ENCODE assay signal across 8 cellular contexts in genomic region chr20:36591854-36592641, GRCh38. TPM values are rescaled to one million over a fixed set of nuclear protein-coding genes. Genes with fewer than 3 reads are reported as not detected.
DNase-seq lines count a peak whose midpoint lies in the region; ATAC-seq and TF ChIP-seq lines count a peak whose summit lies in the region.

No MANE protein-coding gene starts in this region.

- no peaks in the 10 kb centered on the region for H3K36me3 Mint-ChIP-seq in natural killer cell
- no peaks in the 10 kb centered on the region for H3K36me3 Mint-ChIP-seq in natural killer cell treated with Interleukin-12 subunit alpha and Interleukin-12 subunit beta and Interleukin-15 and Interleukin-18, amount 100 ng/mL, for 72 hours
- peaks cover 5% of the 10 kb centered on the region for H3K36me3 Mint-ChIP-seq in chondrocyte (ENCODE audit: low read depth)

- H4K91ac ChIP-seq in neuronal stem cell (ENCODE audit: low read depth, low read length, poor library complexity) = no peak overlapping the region

- no peaks in the 10 kb centered on the region for H3K9me3 Mint-ChIP-seq in natural killer cell
- H3K9me3 Mint-ChIP-seq in natural killer cell treated with Interleukin-12 subunit alpha and Interleukin-12 subunit beta and Interleukin-15 and Interleukin-18, amount 100 ng/mL, for 72 hours = no peaks in the 10 kb centered on the region
- H3K9me3 Mint-ChIP-seq in chondrocyte (ENCODE audit: low read depth) = no peaks in the 10 kb centered on the region

- H2BK5ac ChIP-seq in neuronal stem cell (ENCODE audit: low read length) = no peak overlapping the region

- no peaks in the 10 kb centered on the region for H3K27me3 ChIP-seq in WERI-Rb-1 (ENCODE audit: insufficient read depth, low read depth, severe bottlenecking)
- H3K27me3 ChIP-seq in neural cell (ENCODE audit: insufficient read depth, low read depth, low read length) = no peaks in the 10 kb centered on the region
- H3K27me3 ChIP-seq in neuronal stem cell (ENCODE audit: control insufficient read depth in 3 of 3, insufficient read depth in 3 of 3, low read depth in 1 of 3, low read length in 3 of 3) = no peaks in the 10 kb centered on the region

- H3K27ac ChIP-seq in WERI-Rb-1 (peak overlapping the region; percentile 42), neural cell (ENCODE audit: low read length) (no peak overlapping the region), neuronal stem cell (replicated peaks; ENCODE audit: low read length) (no peak overlapping the region)

- H4K8ac ChIP-seq in neuronal stem cell (ENCODE audit: low read depth, low read length) = no peak overlapping the region

- no peaks in the 10 kb centered on the region for H3K79me2 ChIP-seq in neural cell (replicated peaks; ENCODE audit: insufficient read depth, low read length)

- no peaks in the 10 kb centered on the region for H4K20me1 ChIP-seq in neural cell (ENCODE audit: insufficient read depth)

- H3K9me3 ChIP-seq in WERI-Rb-1 (ENCODE audit: severe bottlenecking) (no peaks in the 10 kb centered on the region), neural cell (ENCODE audit: low read length) (no peaks in the 10 kb centered on the region), neuronal stem cell (replicated peaks in 1 of 2; ENCODE audit: control insufficient read depth in 2 of 2, insufficient read depth in 1 of 2, low read depth in 1 of 2, low read length in 2 of 2) (no peaks in the 10 kb centered on the region)

- H3K4me1 Mint-ChIP-seq in natural killer cell (peaks cover 10 to 25% of the 10 kb centered on the region in 2 donors), chondrocyte (ENCODE audit: low read depth) (peaks cover 12% of the 10 kb centered on the region)
- H3K4me1 Mint-ChIP-seq in natural killer cell treated with Interleukin-12 subunit alpha and Interleukin-12 subunit beta and Interleukin-15 and Interleukin-18, amount 100 ng/mL, for 72 hours (ENCODE audit: low read depth in 2 of 2) = peaks cover 21 to 32% of the 10 kb centered on the region in 2 donors

- no peak overlapping the region for H3K23ac ChIP-seq in neuronal stem cell (ENCODE audit: low read depth, low read length, poor library complexity)

- intact Hi-C loops in natural killer cell (cut with micrococcal nuclease) = no loop called here

- H2AK5ac ChIP-seq in neuronal stem cell (ENCODE audit: low read depth, low read length) = no peak overlapping the region

- no peak overlapping the region for H3K4me2 ChIP-seq in neural cell (ENCODE audit: low read length)
- no peak overlapping the region for H3K4me2 ChIP-seq in neuronal stem cell (ENCODE audit: insufficient read depth, low read length, poor library complexity, severe bottlenecking)

- H3K27ac Mint-ChIP-seq in natural killer cell = peak overlapping the region; percentile 56 to 73
- peak overlapping the region in 1 of 2 donors; percentile 57 for H3K27ac Mint-ChIP-seq in natural killer cell treated with Interleukin-12 subunit alpha and Interleukin-12 subunit beta and Interleukin-15 and Interleukin-18, amount 100 ng/mL, for 72 hours
- peak overlapping the region; percentile 19 for H3K27ac Mint-ChIP-seq in chondrocyte (ENCODE audit: unreplicated experiment)

- no peak overlapping the region for H2AFZ ChIP-seq in neural cell (ENCODE audit: low read depth, low read length)
- H2AFZ ChIP-seq in neuronal stem cell (ENCODE audit: low read length) = no peak overlapping the region

- WGBS in neuronal stem cell (ENCODE audit: extremely low coverage in 2 of 2, insufficient read length in 2 of 2, insufficient replicate concordance in 1 of 2), 2 donors = no CpG with 5 or more reads among the region's 9 CpGs

- no peak overlapping the region for H2BK12ac ChIP-seq in neuronal stem cell (ENCODE audit: low read length)

- H3K9me2 ChIP-seq in neural cell (ENCODE audit: insufficient read depth, low read length) = no peaks in the 10 kb centered on the region

- no peak overlapping the region for H3K4ac ChIP-seq in neuronal stem cell (ENCODE audit: low read length)

- H3K9ac ChIP-seq in neural cell (ENCODE audit: low read length) (no peak overlapping the region), neuronal stem cell (ENCODE audit: low read depth, low read length, poor library complexity) (no peak overlapping the region)

- ATAC-seq in natural killer cell (no peak), HG02798 (IDR thresholded peaks at IDR 0.05; ENCODE audit: poor library complexity, unreplicated experiment) (no peak)
- ATAC-seq in natural killer cell treated with Interleukin-12 subunit alpha and Interleukin-12 subunit beta and Interleukin-15 and Interleukin-18, amount 100 ng/mL, for 72 hours = no peak

- no peaks in the 10 kb centered on the region for H3F3A ChIP-seq in neural cell (ENCODE audit: insufficient read depth, low read length, poor library complexity, severe bottlenecking)

- no peak overlapping the region for H3K4me3 ChIP-seq in WERI-Rb-1 (ENCODE audit: low read depth, low read length)
- H3K4me3 ChIP-seq in neural cell (ENCODE audit: low read length) = no peak overlapping the region
- no peak overlapping the region for H3K4me3 ChIP-seq in neuronal stem cell (ENCODE audit: low read length in 2 of 2)

- DNase-seq in natural killer cell = no peak
- DNase-seq in natural killer cell treated with Interleukin-12 subunit alpha and Interleukin-12 subunit beta and Interleukin-15 and Interleukin-18, amount 100 ng/mL, for 72 hours (ENCODE audit: low spot score) = no peak
- DNase-seq in WERI-Rb-1 = peak; percentile 58
- no peak for DNase-seq in chondrocyte (ENCODE audit: low spot score)
- DNase-seq in erythroblast (lab: John Stamatoyannopoulos, UW) = no peak
- no peak for DNase-seq in neuronal stem cell (ENCODE audit: low spot score)

- no peak overlapping the region for H3K18ac ChIP-seq in neuronal stem cell (ENCODE audit: low read length)

- no peak for TF ChIP-seq POLR2A in erythroblast (IDR thresholded peaks at IDR 0.05; ENCODE audit: low read length)

- H3K4me3 Mint-ChIP-seq in natural killer cell = no peak overlapping the region
- no peak overlapping the region for H3K4me3 Mint-ChIP-seq in natural killer cell treated with Interleukin-12 subunit alpha and Interleukin-12 subunit beta and Interleukin-15 and Interleukin-18, amount 100 ng/mL, for 72 hours
- H3K4me3 Mint-ChIP-seq in chondrocyte (ENCODE audit: unreplicated experiment) = no peak overlapping the region

- no peaks in the 10 kb centered on the region for H3K4me1 ChIP-seq in neuronal stem cell (ENCODE audit: control insufficient read depth in 2 of 2, insufficient read depth in 1 of 2, low read depth in 1 of 2, low read length in 2 of 2)

- H2BK120ac ChIP-seq in neuronal stem cell (ENCODE audit: low read depth, low read length) = no peak overlapping the region

- TF ChIP-seq CTCF in natural killer cell (IDR thresholded peaks at IDR 0.05) (no peak), WERI-Rb-1 (IDR thresholded peaks at IDR 0.05; ENCODE audit: low read depth, low read length) (peak; percentile 66), chondrocyte (IDR thresholded peaks at IDR 0.05) (peak; percentile 78), neural cell (IDR thresholded peaks at IDR 0.05; ENCODE audit: poor library complexity, severe bottlenecking) (peak; percentile 40)

- H3K27me3 Mint-ChIP-seq in natural killer cell (ENCODE audit: low read depth in 2 of 2) (no peaks in the 10 kb centered on the region), chondrocyte (ENCODE audit: low read depth) (no peaks in the 10 kb centered on the region)
- no peaks in the 10 kb centered on the region for H3K27me3 Mint-ChIP-seq in natural killer cell treated with Interleukin-12 subunit alpha and Interleukin-12 subunit beta and Interleukin-15 and Interleukin-18, amount 100 ng/mL, for 72 hours

- no peak overlapping the region for H3K14ac ChIP-seq in neuronal stem cell (ENCODE audit: low read length)

- H2BK15ac ChIP-seq in neuronal stem cell (ENCODE audit: low read length) = no peak overlapping the region

- H3K36me3 ChIP-seq in WERI-Rb-1 (peaks cover 38% of the 10 kb centered on the region), neural cell (ENCODE audit: insufficient read depth, low read length) (no peaks in the 10 kb centered on the region), neuronal stem cell (replicated peaks in 1 of 2; ENCODE audit: control insufficient read depth in 2 of 2, insufficient read depth in 2 of 2, low read length in 2 of 2) (peaks cover 34 to 90% of the 10 kb centered on the region in 2 donors)

- H3K79me1 ChIP-seq in neuronal stem cell (ENCODE audit: low read depth, low read length) = peaks cover 4% of the 10 kb centered on the region

- no peak for TF ChIP-seq RAD21 in neural cell (conservative IDR thresholded peaks at IDR 0.05)

- TF ChIP-seq EP300 in neural cell (conservative IDR thresholded peaks at IDR 0.05; ENCODE audit: poor library complexity, severe bottlenecking) = no peak

RNA-seq across cellular contexts. Expression of gene RAB5IF, which starts 13.5 kb away (rescaled TPM):
- total RNA-seq in natural killer cell (100 to 1,000 TPM; 158 to 265 (median 247) TPM), chondrocyte (71.3 to 74.0 TPM (median 71.5 TPM) in 3 replicates)
- 100 to 1,000 TPM; 209 to 243 TPM for total RNA-seq in natural killer cell treated with Interleukin-12 subunit alpha and Interleukin-12 subunit beta and Interleukin-15 and Interleukin-18, amount 100 ng/mL, for 72 hours
- polyA plus RNA-seq in neural cell = 187 and 205 TPM in 2 replicates
- polyA minus RNA-seq in neural cell = 53.3 and 57.1 TPM in 2 replicates
- polyA plus RNA-seq in neuronal stem cell (2013, experiment 1 of 2) = 78.3 TPM
- 76.5 TPM for polyA plus RNA-seq in neuronal stem cell (2013, experiment 2 of 2)

RNA-seq across cellular contexts. Expression of gene TGIF2, which starts 18.7 kb away (rescaled TPM):
- total RNA-seq in natural killer cell = 10 to 100 TPM; 19.9 to 28.5 (median 25.9) TPM
- 10 to 100 TPM; 23.2 to 38.5 TPM for total RNA-seq in natural killer cell treated with Interleukin-12 subunit alpha and Interleukin-12 subunit beta and Interleukin-15 and Interleukin-18, amount 100 ng/mL, for 72 hours
- 15.8 to 24.2 TPM (median 18.8 TPM) in 3 replicates for total RNA-seq in chondrocyte
- 3.3 and 3.4 TPM in 2 replicates for polyA plus RNA-seq in neural cell
- 1.2 and 1.5 TPM in 2 replicates for polyA minus RNA-seq in neural cell
- polyA plus RNA-seq in neuronal stem cell (2013, experiment 1 of 2) = 116 TPM
- polyA plus RNA-seq in neuronal stem cell (2013, experiment 2 of 2) = 126 TPM

RNA-seq across cellular contexts. Expression of gene MYL9, which starts 50.7 kb away (rescaled TPM):
- total RNA-seq in natural killer cell (10 to 100 TPM in 1 of 3 donors, 1 to 10 TPM in 2; 2.7 to 13.5 (median 2.7) TPM), chondrocyte (237 to 1,930 TPM (median 1,885 TPM) in 3 replicates)
- total RNA-seq in natural killer cell treated with Interleukin-12 subunit alpha and Interleukin-12 subunit beta and Interleukin-15 and Interleukin-18, amount 100 ng/mL, for 72 hours = under 1 TPM in 1 of 2 donors, not detected in 1; 0.76 TPM
- polyA plus RNA-seq in neural cell = not detected in 2 replicates
- polyA minus RNA-seq in neural cell = not detected in 2 replicates
- polyA plus RNA-seq in neuronal stem cell (2013, experiment 1 of 2) = 136 TPM
- 136 TPM for polyA plus RNA-seq in neuronal stem cell (2013, experiment 2 of 2)

RNA-seq across cellular contexts. Expression of gene SLA2, which starts 53.9 kb away (rescaled TPM):
- total RNA-seq in natural killer cell = 100 to 1,000 TPM in 1 of 3 donors, 10 to 100 TPM in 2; 77.0 to 116 (median 90.3) TPM
- total RNA-seq in natural killer cell treated with Interleukin-12 subunit alpha and Interleukin-12 subunit beta and Interleukin-15 and Interleukin-18, amount 100 ng/mL, for 72 hours = 10 to 100 TPM; 13.6 to 18.9 TPM
- total RNA-seq in chondrocyte = 0.24 TPM in 1 of 3 replicates, not detected in the others
- polyA plus RNA-seq in neural cell = 0.33 TPM in 1 of 2 replicates, not detected in the other
- polyA minus RNA-seq in neural cell = not detected in 2 replicates
- 0.10 TPM for polyA plus RNA-seq in neuronal stem cell (2013, experiment 1 of 2)
- 0.08 TPM for polyA plus RNA-seq in neuronal stem cell (2013, experiment 2 of 2)

Comparison
In these comparisons a context has a peak if more than half of its experiments do, and no peak if none do; other contexts are left out.
1. RNA of gene MYL9, which starts 50.7 kb away (total RNA-seq): 237 to 1,930 TPM in chondrocyte; 2.7 to 13.5 TPM in natural killer cell and 0.76 TPM in natural killer cell treated with Interleukin-12 subunit alpha and Interleukin-12 subunit beta and Interleukin-15 and Interleukin-18, amount 100 ng/mL, for 72 hours; every median in the first group is over 10 times any median in the second.